8 cellular contexts compared by ENCODE assay signal in genomic region chr3:178436773-178437172, GRCh38.
DNase-seq lines count a peak whose midpoint lies in the region; ATAC-seq and TF ChIP-seq lines count a peak whose summit lies in the region.

No MANE protein-coding gene starts in this region.

- H3K9me3 ChIP-seq in adipocyte (ENCODE audit: control insufficient read depth, low read length) (no peaks in the 10 kb centered on the region), uterus (no peaks in the 10 kb centered on the region)

- H3K4me1 ChIP-seq in adipocyte (ENCODE audit: control insufficient read depth, insufficient read depth, low read length) (peaks cover 11% of the 10 kb centered on the region), uterus (no peaks in the 10 kb centered on the region)

- H3K4me3 Mint-ChIP-seq in activated T-helper 17 cell treated with anti-CD3 and anti-CD28 coated beads, Interleukin-2, amount 50 U/mL, for 72 hours = no peak overlapping the region

- TF ChIP-seq POLR2A in uterus (IDR thresholded peaks at IDR 0.05) = no peak

- H3K27ac ChIP-seq in uterus = no peak overlapping the region

- H3K4me3 ChIP-seq in adipocyte (ENCODE audit: low read length) = no peak overlapping the region
- no peak overlapping the region for H3K4me3 ChIP-seq in uterus

- peak; percentile 20 to 49 (median 36) for TF ChIP-seq CTCF in uterus (IDR thresholded peaks at IDR 0.05)

- ATAC-seq in esophagus mucosa = no peak
- no peak for ATAC-seq in activated T-helper 17 cell treated with anti-CD3 and anti-CD28 coated beads, Interleukin-2, amount 50 U/mL, for 72 hours (replicated peaks)

- no peaks in the 10 kb centered on the region for H3K9me3 Mint-ChIP-seq in activated T-helper 17 cell treated with anti-CD3 and anti-CD28 coated beads, Interleukin-2, amount 50 U/mL, for 72 hours

- no peaks in the 10 kb centered on the region for H3K36me3 Mint-ChIP-seq in activated T-helper 17 cell treated with anti-CD3 and anti-CD28 coated beads, Interleukin-2, amount 50 U/mL, for 72 hours (ENCODE audit: low read depth)

- peak; percentile 35 for DNase-seq in G401 (ENCODE audit: low spot score)
- peak; percentile 53 for DNase-seq in HCEC 1CT
- DNase-seq in NCI-H2029 (lab: John Stamatoyannopoulos, UW) = peak; percentile 40
- DNase-seq in adipocyte (ENCODE audit: low read depth) = peak; percentile 85
- DNase-seq in iPS-NIHi11 (ENCODE audit: low spot score) = peak; percentile 50
- peak; percentile 19 to 23 for DNase-seq in uterus

- H3K36me3 ChIP-seq in adipocyte (ENCODE audit: control insufficient read depth, insufficient read depth, low read length, severe bottlenecking) = no peaks in the 10 kb centered on the region
- no peaks in the 10 kb centered on the region for H3K36me3 ChIP-seq in uterus

- no peak overlapping the region for H3K9ac ChIP-seq in adipocyte (ENCODE audit: low read length)

- in situ Hi-C loops in G401 (cut with HindIII; ENCODE audit: low sequenced_read_pairs) = no loop called here

- intact Hi-C loops in uterus (cut with DNase I; ENCODE audit: low total_unique reads) = no loop called here

- no peak overlapping the region for H3K27ac Mint-ChIP-seq in activated T-helper 17 cell treated with anti-CD3 and anti-CD28 coated beads, Interleukin-2, amount 50 U/mL, for 72 hours

- no peaks in the 10 kb centered on the region for H3K4me1 Mint-ChIP-seq in activated T-helper 17 cell treated with anti-CD3 and anti-CD28 coated beads, Interleukin-2, amount 50 U/mL, for 72 hours

- H3K27me3 ChIP-seq in adipocyte (replicated peaks; ENCODE audit: control insufficient read depth, insufficient read depth, low read length) (no peaks in the 10 kb centered on the region), uterus (no peaks in the 10 kb centered on the region)

- peaks cover 3% of the 10 kb centered on the region for H3K27me3 Mint-ChIP-seq in activated T-helper 17 cell treated with anti-CD3 and anti-CD28 coated beads, Interleukin-2, amount 50 U/mL, for 72 hours

Comparison
In these comparisons a context has a peak if more than half of its experiments do, and no peak if none do; other contexts are left out.
1. DNase-seq: peak in every context shown above with its lines; median percentile 85 in adipocyte; 53 in HCEC 1CT; 50 in iPS-NIHi11; 40 in NCI-H2029; 35 in G401; 21 in uterus.